9 cellular contexts compared by ENCODE assay signal in genomic region chr9:130866474-130866965, GRCh38. TPM values are rescaled to one million over a fixed set of nuclear protein-coding genes. Genes with fewer than 3 reads are reported as not detected.
A peak's percentile ranks its signal among the peaks of the same experiment; 100 is the strongest.
DNase-seq lines count a peak whose midpoint lies in the region; ATAC-seq and TF ChIP-seq lines count a peak whose summit lies in the region.
"Had no signal": no experiment of that assay in that cellular context is flagged by ENCODE, and none has a peak within 500 bp of the region (broad histone marks: within the 10 kb centered on the region; RNA-seq: fewer than 3 reads in every experiment).

No MANE protein-coding gene starts in this region.

- no peak overlapping the region for H2AFZ ChIP-seq in neural cell (ENCODE audit: low read depth, low read length)

- DNase-seq in COR-L47 (lab: John Stamatoyannopoulos, UW) (peak; percentile 70), NOMO-1 treated with dmso at 0.1 percent for 144 hours (lab: John Stamatoyannopoulos, UW; ENCODE audit: unreplicated experiment) (peak; percentile 54), activated T-cell treated with anti-CD3 and anti-CD28 coated beads for 1 hour (ENCODE audit: low read depth) (peak; percentile 33), esophagus squamous epithelium (lab: John Stamatoyannopoulos, UW) (no peak), tibial artery (peak in 1 of 2 donors; percentile 70)
- DNase-seq in Jurkat, Clone E6-1 (ENCODE audit: low read depth, low spot score), result peak; percentile 46

- no peak for TF ChIP-seq EP300 in neural cell (conservative IDR thresholded peaks at IDR 0.05; ENCODE audit: poor library complexity, severe bottlenecking)

- H3K4me1 ChIP-seq in esophagus squamous epithelium (peaks cover 0 to 74% (median 11%) of the 10 kb centered on the region in 3 donors), tibial artery (peaks cover 0 to 81% (median 29%) of the 10 kb centered on the region in 4 donors)

- peaks cover 10% of the 10 kb centered on the region for H4K20me1 ChIP-seq in neural cell (ENCODE audit: insufficient read depth)

- H3F3A ChIP-seq in neural cell (ENCODE audit: insufficient read depth, low read length, poor library complexity, severe bottlenecking), result no peaks in the 10 kb centered on the region

- H3K4me3 ChIP-seq in Jurkat, Clone E6-1 (ENCODE audit: low read length), result peak overlapping the region; percentile 26
- H3K4me3 ChIP-seq in esophagus squamous epithelium (no peak overlapping the region), neural cell (ENCODE audit: low read length) (no peak overlapping the region), tibial artery (no peak overlapping the region)

- TF ChIP-seq CTCF in esophagus squamous epithelium (IDR thresholded peaks at IDR 0.05), result peak; percentile 71 to 96 (median 88)
- TF ChIP-seq CTCF in neural cell (IDR thresholded peaks at IDR 0.05; ENCODE audit: poor library complexity, severe bottlenecking), result peak; percentile 92
- peak; percentile 76 to 77 for TF ChIP-seq CTCF in tibial artery (IDR thresholded peaks at IDR 0.05)

- no peak for TF ChIP-seq POLR2A in esophagus squamous epithelium (IDR thresholded peaks at IDR 0.05)

- H3K9me2 ChIP-seq in neural cell (ENCODE audit: insufficient read depth, low read length), result no peaks in the 10 kb centered on the region

- no peak overlapping the region for H3K9ac ChIP-seq in neural cell (ENCODE audit: low read length)

- no peak overlapping the region for H3K4me2 ChIP-seq in neural cell (ENCODE audit: low read length)

- H3K36me3 ChIP-seq in esophagus squamous epithelium, result peaks cover 0 to 83% (median 11%) of the 10 kb centered on the region in 3 donors
- peaks cover 4% of the 10 kb centered on the region for H3K36me3 ChIP-seq in neural cell (ENCODE audit: insufficient read depth, low read length)
- peaks cover 16 to 52% (median 26%) of the 10 kb centered on the region in 3 donors for H3K36me3 ChIP-seq in tibial artery

- H3K79me2 ChIP-seq in neural cell (replicated peaks; ENCODE audit: insufficient read depth, low read length), result peaks cover 19% of the 10 kb centered on the region

- WGBS in esophagus squamous epithelium, 2 donors, result 39 to 43% methylated on average over 3 to 4 of the region's 4 CpGs

- H3K27ac ChIP-seq in esophagus squamous epithelium (peak overlapping the region in 1 of 4 donors; percentile 3), neural cell (ENCODE audit: low read length) (no peak overlapping the region), tibial artery (peak overlapping the region in 1 of 2 donors; percentile 27)

- H3K27me3 ChIP-seq in esophagus squamous epithelium, result no peaks in the 10 kb centered on the region
- no peaks in the 10 kb centered on the region for H3K27me3 ChIP-seq in neural cell (ENCODE audit: insufficient read depth, low read depth, low read length)
- no peaks in the 10 kb centered on the region for H3K27me3 ChIP-seq in tibial artery

- intact Hi-C loops in esophagus squamous epithelium (cut with DNase I) (no loop called here), tibial artery (cut with DNase I; ENCODE audit: low total_unique reads) (loop anchor here (5.0 kb wide), 1 partner anchor 76 kb away; no protein-coding TSS in a partner anchor)

- H3K9me3 ChIP-seq in esophagus squamous epithelium, result no peaks in the 10 kb centered on the region
- H3K9me3 ChIP-seq in neural cell (ENCODE audit: low read length), result no peaks in the 10 kb centered on the region
- H3K9me3 ChIP-seq in tibial artery, result no peaks in the 10 kb centered on the region

- peak; percentile 81 for TF ChIP-seq RAD21 in neural cell (conservative IDR thresholded peaks at IDR 0.05)

- no peak for ATAC-seq in HG03135 (IDR thresholded peaks at IDR 0.05; ENCODE audit: unreplicated experiment)

TF ChIP-seq in neural cell, 6 proteins besides CTCF, POLR2A, EP300 and RAD21:
- TF ChIP-seq MXI1 (conservative IDR thresholded peaks at IDR 0.05; ENCODE audit: poor library complexity, severe bottlenecking), result no peak
- TF ChIP-seq, protein P1, sequence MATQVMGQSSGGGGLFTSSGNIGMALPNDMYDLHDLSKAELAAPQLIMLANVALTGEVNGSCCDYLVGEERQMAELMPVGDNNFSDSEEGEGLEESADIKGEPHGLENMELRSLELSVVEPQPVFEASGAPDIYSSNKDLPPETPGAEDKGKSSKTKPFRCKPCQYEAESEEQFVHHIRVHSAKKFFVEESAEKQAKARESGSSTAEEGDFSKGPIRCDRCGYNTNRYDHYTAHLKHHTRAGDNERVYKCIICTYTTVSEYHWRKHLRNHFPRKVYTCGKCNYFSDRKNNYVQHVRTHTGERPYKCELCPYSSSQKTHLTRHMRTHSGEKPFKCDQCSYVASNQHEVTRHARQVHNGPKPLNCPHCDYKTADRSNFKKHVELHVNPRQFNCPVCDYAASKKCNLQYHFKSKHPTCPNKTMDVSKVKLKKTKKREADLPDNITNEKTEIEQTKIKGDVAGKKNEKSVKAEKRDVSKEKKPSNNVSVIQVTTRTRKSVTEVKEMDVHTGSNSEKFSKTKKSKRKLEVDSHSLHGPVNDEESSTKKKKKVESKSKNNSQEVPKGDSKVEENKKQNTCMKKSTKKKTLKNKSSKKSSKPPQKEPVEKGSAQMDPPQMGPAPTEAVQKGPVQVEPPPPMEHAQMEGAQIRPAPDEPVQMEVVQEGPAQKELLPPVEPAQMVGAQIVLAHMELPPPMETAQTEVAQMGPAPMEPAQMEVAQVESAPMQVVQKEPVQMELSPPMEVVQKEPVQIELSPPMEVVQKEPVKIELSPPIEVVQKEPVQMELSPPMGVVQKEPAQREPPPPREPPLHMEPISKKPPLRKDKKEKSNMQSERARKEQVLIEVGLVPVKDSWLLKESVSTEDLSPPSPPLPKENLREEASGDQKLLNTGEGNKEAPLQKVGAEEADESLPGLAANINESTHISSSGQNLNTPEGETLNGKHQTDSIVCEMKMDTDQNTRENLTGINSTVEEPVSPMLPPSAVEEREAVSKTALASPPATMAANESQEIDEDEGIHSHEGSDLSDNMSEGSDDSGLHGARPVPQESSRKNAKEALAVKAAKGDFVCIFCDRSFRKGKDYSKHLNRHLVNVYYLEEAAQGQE (IDR thresholded peaks at IDR 0.05; ENCODE audit: borderline replicate concordance), result no peak
- peak; percentile 94 for TF ChIP-seq SMC3 (conservative IDR thresholded peaks at IDR 0.05; ENCODE audit: poor library complexity)
- peak; percentile 56 for TF ChIP-seq TAF1 (IDR thresholded peaks at IDR 0.05; ENCODE audit: low read depth)
- no peak for TF ChIP-seq EZH2 (IDR thresholded peaks at IDR 0.05; ENCODE audit: borderline replicate concordance, insufficient read depth, low read length, poor library complexity, severe bottlenecking)
- TF ChIP-seq POLR2AphosphoS5 (IDR thresholded peaks at IDR 0.05), result no peak

RNA-seq across cellular contexts. Expression of gene QRFP, which starts 30.1 kb away (rescaled TPM):
- not detected for polyA plus RNA-seq in Jurkat, Clone E6-1 (2012; ENCODE audit: insufficient read depth, insufficient read length)
- under 1 TPM in 1 of 4 donors, not detected in 3; 0.18 TPM for total RNA-seq in esophagus squamous epithelium
- not detected in 2 replicates for polyA plus RNA-seq in neural cell
- polyA minus RNA-seq in neural cell, result not detected in 2 replicates
- total RNA-seq: urinary bladder had no signal

RNA-seq across cellular contexts. Expression of gene ABL1, which starts 31.5 kb away (rescaled TPM):
- polyA plus RNA-seq in Jurkat, Clone E6-1 (2012; ENCODE audit: insufficient read depth, insufficient read length), result 37.0 TPM
- total RNA-seq in esophagus squamous epithelium, result 10 to 100 TPM; 22.1 to 51.7 (median 27.1) TPM
- polyA plus RNA-seq in neural cell, result 18.5 and 24.0 TPM in 2 replicates
- polyA minus RNA-seq in neural cell, result 69.6 and 70.4 TPM in 2 replicates
